In genomic region chr10:47241946-47242900, GRCh38 we compare ENCODE assay signal across 1 cellular context.
TF ChIP-seq lines count a peak whose summit lies in the region.

No MANE protein-coding gene starts in this region.

TF ChIP-seq in HepG2, 621 proteins besides CTCF, POLR2A, EP300 and RAD21:
- TF ChIP-seq ZBTB38 (CRISPR knock-in tag; IDR thresholded peaks at IDR 0.05) = no peak
- TF ChIP-seq THRA (CRISPR knock-in tag; IDR thresholded peaks at IDR 0.05; ENCODE audit: borderline replicate concordance) = no peak
- TF ChIP-seq SMC3 (IDR thresholded peaks at IDR 0.05; ENCODE audit: low read length) = no peak
